Comparison of ENCODE assay signal across 8 cellular contexts in genomic region chr22:19178659-19179471, GRCh38. TPM values are rescaled to one million over a fixed set of nuclear protein-coding genes. Genes with fewer than 3 reads are reported as not detected.
DNase-seq lines count a peak whose midpoint lies in the region; ATAC-seq, FAIRE-seq and TF ChIP-seq lines count a peak whose summit lies in the region.

Gene SLC25A1, minus strand, starts transcription at chr22:19178736. Its CDS starts 63 bp downstream, at chr22:19178673.

- H3K4me3 ChIP-seq in right cardiac atrium (ENCODE audit: low read length), result peak within 1 kb of the TSS; percentile 91

- H3K4me3 Mint-ChIP-seq in T-helper 2 cell treated with Interferon-gamma antibody and Interleukin-4, amounts not matched to agents 5 μg/mL and 100 μg/mL, for 36 hours, result peak within 1 kb of the TSS; percentile 83

- no peaks in the 10 kb centered on the region for H3K9me3 Mint-ChIP-seq in T-helper 2 cell treated with Interferon-gamma antibody and Interleukin-4, amounts not matched to agents 5 μg/mL and 100 μg/mL, for 36 hours

- peaks cover 2% of the 10 kb centered on the region for H3K27me3 Mint-ChIP-seq in T-helper 2 cell treated with Interferon-gamma antibody and Interleukin-4, amounts not matched to agents 5 μg/mL and 100 μg/mL, for 36 hours (ENCODE audit: low read depth)

- H3K27me3 ChIP-seq in right cardiac atrium (ENCODE audit: control insufficient read depth, insufficient read depth), result no peaks in the 10 kb centered on the region

- FAIRE-seq in GM12892 (lab: Jason Lieb, UNC) (peak; percentile 95), urothelium cell line (lab: Jason Lieb, UNC) (peak; percentile 65)

- intact Hi-C loops in right cardiac atrium (cut with DNase I), result loop anchor here in 1 of 4 donors (5.0 kb wide), 1 partner anchor 113 kb away; the partner anchor contains the start of gene CLTCL1

- ATAC-seq in HG02763 (IDR thresholded peaks at IDR 0.05; ENCODE audit: unreplicated experiment) (peak; percentile 66), right cardiac atrium (peak; percentile 92 to 94)

- peaks cover 19% of the 10 kb centered on the region for H3K4me1 Mint-ChIP-seq in T-helper 2 cell treated with Interferon-gamma antibody and Interleukin-4, amounts not matched to agents 5 μg/mL and 100 μg/mL, for 36 hours (ENCODE audit: low read depth)

- H3K36me3 Mint-ChIP-seq in T-helper 2 cell treated with Interferon-gamma antibody and Interleukin-4, amounts not matched to agents 5 μg/mL and 100 μg/mL, for 36 hours (ENCODE audit: low read depth), result no peaks in the 10 kb centered on the region

- TF ChIP-seq POLR2A in GM12892 (IDR thresholded peaks at IDR 0.05; ENCODE audit: low read depth, low read length), result no peak

- peak within 1 kb of the TSS; percentile 88 for H3K27ac ChIP-seq in right cardiac atrium (ENCODE audit: low read length)

- peaks cover 3% of the 10 kb centered on the region for H3K4me1 ChIP-seq in right cardiac atrium (ENCODE audit: control insufficient read depth, insufficient read depth, low read length)

- no peaks in the 10 kb centered on the region for H3K9me3 ChIP-seq in right cardiac atrium (ENCODE audit: control insufficient read depth, low read length)

- WGBS in right cardiac atrium, result under 1% methylated on average over 84 of the region's 84 CpGs

- H3K27ac Mint-ChIP-seq in T-helper 2 cell treated with Interferon-gamma antibody and Interleukin-4, amounts not matched to agents 5 μg/mL and 100 μg/mL, for 36 hours, result peak within 1 kb of the TSS; percentile 72

- DNase-seq in GM12892 (ENCODE audit: insufficient read length) (peak; percentile 93), NCI-H1436 treated with DMSO at 0.1 percent for 48 hours (lab: John Stamatoyannopoulos, UW) (peak; percentile 22), anterior cingulate cortex (lab: John Stamatoyannopoulos, UW) (peak in 57 of 58 donors; percentile 18 to 94 (median 86)), right cardiac atrium (peak; percentile 94 to 98 (median 97)), putamen (ENCODE audit: low spot score) (peak; percentile 91), urothelium cell line (ENCODE audit: low spot score) (peak; percentile 94)
- DNase-seq in T-helper 2 cell treated with Interferon-gamma antibody and Interleukin-4, amounts not matched to agents 5 μg/mL and 100 μg/mL, for 36 hours (ENCODE audit: low spot score), result peak; percentile 93

RNA-seq across cellular contexts. Expression of gene SLC25A1, which starts in this region (rescaled TPM):
- polyA plus RNA-seq in GM12892 (2012; ENCODE audit: missing spikeins), result 27.7 TPM
- total RNA-seq in right cardiac atrium, result 10 to 100 TPM; 11.2 to 25.2 (median 18.6) TPM
- 26.5 TPM for polyA plus RNA-seq in right cardiac atrium

Comparison
In these comparisons a context has a peak if more than half of its experiments do, and no peak if none do; other contexts are left out.
1. Peak in every context shown above with its lines: DNase-seq, ATAC-seq, H3K4me3 ChIP-seq and H3K27ac ChIP-seq.
2. DNase-seq: peak in every context shown above with its lines; median percentile 97 in right cardiac atrium; 94 in urothelium cell line; 93 in GM12892; 93 in T-helper 2 cell treated with Interferon-gamma antibody and Interleukin-4, amounts not matched to agents 5 μg/mL and 100 μg/mL, for 36 hours; 91 in putamen; 86 in anterior cingulate cortex; 22 in NCI-H1436 treated with DMSO at 0.1 percent for 48 hours.